Comparison of ENCODE assay signal across 8 cellular contexts in genomic region chr1:85297855-85298629, GRCh38. TPM values are rescaled to one million over a fixed set of nuclear protein-coding genes. Genes with fewer than 3 reads are reported as not detected.
DNase-seq lines count a peak whose midpoint lies in the region; ATAC-seq and FAIRE-seq lines count a peak whose summit lies in the region.

No MANE protein-coding gene starts in this region.

- no peaks in the 10 kb centered on the region for H3K36me3 Mint-ChIP-seq in activated naive CD8-positive, alpha-beta T cell treated with anti-CD3 and anti-CD28 coated beads for 36 hours
- no peaks in the 10 kb centered on the region for H3K36me3 Mint-ChIP-seq in immature natural killer cell

- H3K27me3 Mint-ChIP-seq in activated naive CD8-positive, alpha-beta T cell treated with anti-CD3 and anti-CD28 coated beads for 36 hours: peaks cover 11% of the 10 kb centered on the region
- H3K27me3 Mint-ChIP-seq in immature natural killer cell (ENCODE audit: low read depth in 3 of 3): peaks cover 10 to 37% (median 17%) of the 10 kb centered on the region in 3 donors

- peak; percentile 85 for ATAC-seq in GM19043 (IDR thresholded peaks at IDR 0.05; ENCODE audit: low read depth, unreplicated experiment)
- peak; percentile 91 for ATAC-seq in HG03342 (IDR thresholded peaks at IDR 0.05; ENCODE audit: unreplicated experiment)

- in situ Hi-C loops in ACHN (cut with HindIII; ENCODE audit: low pct_ligation_motif_present, low pct_unique_long_range_greater_than_20kb, low sequenced_read_pairs): no loop called here

- peaks cover 28% of the 10 kb centered on the region for H3K4me1 Mint-ChIP-seq in activated naive CD8-positive, alpha-beta T cell treated with anti-CD3 and anti-CD28 coated beads for 36 hours
- H3K4me1 Mint-ChIP-seq in immature natural killer cell: peaks cover 27 to 31% of the 10 kb centered on the region in 2 donors

- peak; percentile 98 for FAIRE-seq in RCC 7860 (lab: Jason Lieb, UNC)

- peak overlapping the region; percentile 13 for H3K4me3 Mint-ChIP-seq in activated naive CD8-positive, alpha-beta T cell treated with anti-CD3 and anti-CD28 coated beads for 36 hours
- peak overlapping the region; percentile 52 to 81 (median 76) for H3K4me3 Mint-ChIP-seq in immature natural killer cell

- peak overlapping the region; percentile 83 for H3K27ac Mint-ChIP-seq in activated naive CD8-positive, alpha-beta T cell treated with anti-CD3 and anti-CD28 coated beads for 36 hours
- H3K27ac Mint-ChIP-seq in immature natural killer cell: peak overlapping the region; percentile 27 to 87 (median 68)

- no peaks in the 10 kb centered on the region for H3K9me3 Mint-ChIP-seq in activated naive CD8-positive, alpha-beta T cell treated with anti-CD3 and anti-CD28 coated beads for 36 hours
- no peaks in the 10 kb centered on the region for H3K9me3 Mint-ChIP-seq in immature natural killer cell

- DNase-seq in ACHN (peak; percentile 95), RCC 7860 (ENCODE audit: low spot score) (peak; percentile 99), immature natural killer cell (peak; percentile 81 to 86 (median 85)), NCI-H1048 (lab: John Stamatoyannopoulos, UW) (no peak)
- peak; percentile 82 for DNase-seq in activated naive CD8-positive, alpha-beta T cell treated with anti-CD3 and anti-CD28 coated beads for 36 hours
- DNase-seq in stimulated activated CD4-positive, alpha-beta T cell treated with anti-CD3 and anti-CD28 coated beads, Interleukin-1b, Interleukin-23, amount 100 ng/mL, for 48 hours: peak; percentile 88

RNA-seq across cellular contexts. Expression of gene BCL10, which starts 21.6 kb away (rescaled TPM):
- total RNA-seq in activated naive CD8-positive, alpha-beta T cell treated with anti-CD3 and anti-CD28 coated beads for 36 hours: 10 to 100 TPM; 27.5 to 29.0 TPM
- polyA plus RNA-seq in immature natural killer cell: 10 to 100 TPM; 23.0 to 26.0 (median 26.0) TPM

RNA-seq across cellular contexts. Expression of gene C1orf52, which starts 38.6 kb away (rescaled TPM):
- total RNA-seq in activated naive CD8-positive, alpha-beta T cell treated with anti-CD3 and anti-CD28 coated beads for 36 hours: 10 to 100 TPM; 29.3 to 30.0 TPM
- 10 to 100 TPM; 13.9 to 29.2 (median 19.9) TPM for polyA plus RNA-seq in immature natural killer cell
